In the genomic region with DNA sequence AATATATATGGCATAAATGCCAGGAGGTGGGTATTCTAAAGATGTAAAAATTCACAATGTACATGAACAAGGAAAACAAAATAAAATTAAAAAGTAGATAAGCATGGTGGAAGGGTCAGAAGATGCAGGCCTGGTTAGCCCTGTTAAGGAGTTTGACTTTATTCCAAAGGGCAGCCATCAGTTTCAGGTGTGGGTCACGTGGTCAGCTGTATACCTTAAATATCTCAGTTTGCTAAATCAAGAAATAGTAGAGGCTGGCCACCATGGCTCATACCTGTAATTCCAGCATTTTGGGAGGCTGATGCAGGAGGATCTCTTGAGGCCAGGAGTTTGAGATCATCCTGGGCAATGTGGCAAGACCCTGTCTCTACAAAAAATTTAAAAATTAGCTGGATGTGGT, we compare ENCODE assay signal across 1 cellular context.
A peak's percentile ranks its signal among the peaks of the same experiment; 100 is the strongest.
TF ChIP-seq lines count a peak whose summit lies in the region.

No MANE protein-coding gene starts in this region.

TF ChIP-seq in K562, 482 proteins besides CTCF, POLR2A, EP300 and RAD21:
- TF ChIP-seq CUX1 (CRISPR knock-in tag; IDR thresholded peaks at IDR 0.05) (no peak), SMC3 (conservative IDR thresholded peaks at IDR 0.05; ENCODE audit: insufficient read depth, low read depth, low read length) (no peak), FOXJ2 (tag; IDR thresholded peaks at IDR 0.05) (no peak), KLF6 (CRISPR knock-in tag; IDR thresholded peaks at IDR 0.05; ENCODE audit: borderline replicate concordance) (no peak), RAD51 (IDR thresholded peaks at IDR 0.05; ENCODE audit: borderline replicate concordance, low read depth) (peak; percentile 57; the same call in 1 of the 2 replicates)
- TF ChIP-seq, protein P1, sequence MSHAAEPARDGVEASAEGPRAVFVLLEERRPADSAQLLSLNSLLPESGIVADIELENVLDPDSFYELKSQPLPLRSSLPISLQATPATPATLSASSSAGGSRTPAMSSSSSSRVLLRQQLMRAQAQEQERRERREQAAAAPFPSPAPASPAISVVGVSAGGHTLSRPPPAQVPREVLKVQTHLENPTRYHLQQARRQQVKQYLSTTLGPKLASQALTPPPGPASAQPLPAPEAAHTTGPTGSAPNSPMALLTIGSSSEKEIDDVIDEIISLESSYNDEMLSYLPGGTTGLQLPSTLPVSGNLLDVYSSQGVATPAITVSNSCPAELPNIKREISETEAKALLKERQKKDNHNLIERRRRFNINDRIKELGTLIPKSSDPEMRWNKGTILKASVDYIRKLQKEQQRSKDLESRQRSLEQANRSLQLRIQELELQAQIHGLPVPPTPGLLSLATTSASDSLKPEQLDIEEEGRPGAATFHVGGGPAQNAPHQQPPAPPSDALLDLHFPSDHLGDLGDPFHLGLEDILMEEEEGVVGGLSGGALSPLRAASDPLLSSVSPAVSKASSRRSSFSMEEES (CRISPR knock-in tag; IDR thresholded peaks at IDR 0.05), result peak; percentile 69
- TF ChIP-seq, protein P2, sequence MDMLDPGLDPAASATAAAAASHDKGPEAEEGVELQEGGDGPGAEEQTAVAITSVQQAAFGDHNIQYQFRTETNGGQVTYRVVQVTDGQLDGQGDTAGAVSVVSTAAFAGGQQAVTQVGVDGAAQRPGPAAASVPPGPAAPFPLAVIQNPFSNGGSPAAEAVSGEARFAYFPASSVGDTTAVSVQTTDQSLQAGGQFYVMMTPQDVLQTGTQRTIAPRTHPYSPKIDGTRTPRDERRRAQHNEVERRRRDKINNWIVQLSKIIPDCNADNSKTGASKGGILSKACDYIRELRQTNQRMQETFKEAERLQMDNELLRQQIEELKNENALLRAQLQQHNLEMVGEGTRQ (CRISPR knock-in tag; IDR thresholded peaks at IDR 0.05), result peak; percentile 48; the same call in 1 of the 2 replicates
